ENCODE assay signal across 8 cellular contexts in the genomic region with DNA sequence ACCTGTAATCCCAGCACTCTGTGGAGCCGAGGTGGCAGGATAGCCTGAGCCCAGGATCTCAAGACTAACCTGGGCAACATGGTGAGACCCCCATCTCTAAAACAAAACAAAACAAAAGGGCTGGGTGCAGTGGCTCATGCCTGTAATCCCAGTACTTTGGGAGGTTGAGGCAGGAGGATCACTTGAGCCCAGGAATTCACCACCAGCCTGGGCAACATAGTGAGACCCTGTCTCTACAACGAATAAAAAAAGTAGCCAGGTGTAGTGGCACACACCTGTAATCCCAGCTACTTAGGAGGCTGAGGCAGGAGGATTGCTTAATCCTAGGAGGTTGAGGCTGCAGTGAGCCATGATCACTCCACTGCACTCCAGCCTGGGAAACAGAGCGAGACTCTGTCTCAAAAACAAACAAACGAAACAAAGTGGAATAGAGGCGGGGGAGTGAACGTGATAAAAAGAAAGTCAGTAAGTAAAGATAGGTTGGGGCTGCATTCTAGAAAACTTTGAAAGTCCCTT. TPM values are rescaled to one million over a fixed set of nuclear protein-coding genes. Genes with fewer than 3 reads are reported as not detected.
DNase-seq lines count a peak whose midpoint lies in the region; ATAC-seq, FAIRE-seq and TF ChIP-seq lines count a peak whose summit lies in the region.
"Not testable (repeated sequence)": the region's sequence is repeated elsewhere in the genome, so short reads cannot be mapped to it uniquely, and the experiment has no call there.

No MANE protein-coding gene starts in this region.

- H3K9me3 Mint-ChIP-seq in activated T-cell treated with anti-CD3 and anti-CD28 coated beads, Interleukin-2, amount 50 U/mL, for 24 hours, result peaks cover 11% of the 10 kb centered on the region

- not testable (repeated sequence) for TF ChIP-seq CTCF in RWPE1 (conservative IDR thresholded peaks at IDR 0.05; ENCODE audit: low read depth); body of pancreas (IDR thresholded peaks at IDR 0.05); esophagus squamous epithelium (IDR thresholded peaks at IDR 0.05); lower lobe of right lung (IDR thresholded peaks at IDR 0.05); pancreas (IDR thresholded peaks at IDR 0.05)

- peak overlapping the region; percentile 81 for H3K27ac Mint-ChIP-seq in activated T-cell treated with anti-CD3 and anti-CD28 coated beads, Interleukin-2, amount 50 U/mL, for 24 hours

- not testable (repeated sequence) for H3K4me3 Mint-ChIP-seq in activated T-cell treated with anti-CD3 and anti-CD28 coated beads, Interleukin-2, amount 50 U/mL, for 24 hours

- TF ChIP-seq POLR2A in body of pancreas (IDR thresholded peaks at IDR 0.05); esophagus squamous epithelium (IDR thresholded peaks at IDR 0.05): not testable (repeated sequence)

- H3K27me3 Mint-ChIP-seq in activated T-cell treated with anti-CD3 and anti-CD28 coated beads, Interleukin-2, amount 50 U/mL, for 24 hours, result not testable (repeated sequence)

- not testable (repeated sequence) for ATAC-seq in body of pancreas, lower lobe of right lung, pancreas

- peaks cover 72% of the 10 kb centered on the region for H3K4me1 ChIP-seq in BLaER1
- H3K4me1 ChIP-seq in body of pancreas, result peaks cover 61% of the 10 kb centered on the region
- H3K4me1 ChIP-seq in esophagus squamous epithelium, result peaks cover 0 to 75% (median 36%) of the 10 kb centered on the region in 3 donors
- H3K4me1 ChIP-seq in lower lobe of right lung, result peaks cover 51% of the 10 kb centered on the region
- not testable (repeated sequence) for H3K4me1 ChIP-seq in pancreas
- H3K4me1 ChIP-seq in subcutaneous abdominal adipose tissue (ENCODE audit: control insufficient read depth in 5 of 5, insufficient read depth in 5 of 5, low read length in 5 of 5), result peaks cover 2 to 60% (median 25%) of the 10 kb centered on the region in 5 donors

- peaks cover 56% of the 10 kb centered on the region for H3K36me3 Mint-ChIP-seq in activated T-cell treated with anti-CD3 and anti-CD28 coated beads, Interleukin-2, amount 50 U/mL, for 24 hours (ENCODE audit: low read depth)

- not testable (repeated sequence) for H3K4me3 ChIP-seq in BLaER1, body of pancreas, esophagus squamous epithelium, lower lobe of right lung, pancreas
- H3K4me3 ChIP-seq in subcutaneous abdominal adipose tissue (ENCODE audit: low read depth in 1 of 5, low read length in 5 of 5), result peak overlapping the region in 1 of 5 donors; percentile 19

- CTCF ChIA-PET in RWPE1 (lab: Yijun Ruan, JAX), result not testable (repeated sequence)

- intact Hi-C loops in body of pancreas (cut with DNase I); esophagus squamous epithelium (cut with DNase I); lower lobe of right lung (cut with DNase I); pancreas (cut with DNase I): not testable (repeated sequence)

- H3K4me1 Mint-ChIP-seq in activated T-cell treated with anti-CD3 and anti-CD28 coated beads, Interleukin-2, amount 50 U/mL, for 24 hours (ENCODE audit: low read depth), result peaks cover 74% of the 10 kb centered on the region

- H3K27me3 ChIP-seq in BLaER1; body of pancreas; esophagus squamous epithelium; lower lobe of right lung (ENCODE audit: low read depth); pancreas; subcutaneous abdominal adipose tissue (ENCODE audit: control insufficient read depth in 5 of 5, insufficient read depth in 4 of 5, low read length in 5 of 5): not testable (repeated sequence)

- not testable (repeated sequence) for H3K27ac ChIP-seq in BLaER1
- H3K27ac ChIP-seq in RWPE1, result peak overlapping the region; percentile 33
- peak overlapping the region; percentile 19 to 74 (median 54) for H3K27ac ChIP-seq in body of pancreas
- H3K27ac ChIP-seq in esophagus squamous epithelium, result peak overlapping the region; percentile 61 to 80 (median 72)
- H3K27ac ChIP-seq in lower lobe of right lung, result peak overlapping the region; percentile 7
- peak overlapping the region; percentile 1 to 58 (median 31) for H3K27ac ChIP-seq in pancreas
- peak overlapping the region; percentile 63 for H3K27ac ChIP-seq in subcutaneous abdominal adipose tissue (ENCODE audit: low read depth, low read length)

- peaks cover 10% of the 10 kb centered on the region for H3K9me3 ChIP-seq in BLaER1
- not testable (repeated sequence) for H3K9me3 ChIP-seq in body of pancreas; esophagus squamous epithelium; lower lobe of right lung; pancreas; subcutaneous abdominal adipose tissue (ENCODE audit: control insufficient read depth in 5 of 5, low read length in 5 of 5)

- peaks cover 50% of the 10 kb centered on the region for H4K20me1 ChIP-seq in BLaER1

- DNase-seq in RWPE1 (ENCODE audit: low spot score); activated T-cell treated with anti-CD3 and anti-CD28 coated beads, Interleukin-2, amount 50 U/mL, for 24 hours; body of pancreas; esophagus squamous epithelium (lab: John Stamatoyannopoulos, UW); lower lobe of right lung; pancreas: not testable (repeated sequence)

- not testable (repeated sequence) for H3K9ac ChIP-seq in BLaER1
- H3K9ac ChIP-seq in subcutaneous abdominal adipose tissue (ENCODE audit: low read length in 5 of 5), result peak overlapping the region in 4 of 5 donors; percentile 21 to 73 (median 40)

- POLR2A ChIA-PET in RWPE1 (lab: Yijun Ruan, JAX; ENCODE audit: low non-redundant PET), result not testable (repeated sequence)

- peak overlapping the region; percentile 70 for H3K4me2 ChIP-seq in BLaER1

- FAIRE-seq in pancreas (lab: Jason Lieb, UNC), result not testable (repeated sequence)

- 75 to 79% methylated on average over 6 of the region's 6 CpGs for WGBS in body of pancreas, 2 donors
- 78 to 81% methylated on average over 6 of the region's 6 CpGs for WGBS in esophagus squamous epithelium, 2 donors
- WGBS in pancreas, 2 donors, result 77 to 80% methylated on average over 6 of the region's 6 CpGs

- H3K36me3 ChIP-seq in BLaER1 (peaks cover 28% of the 10 kb centered on the region), esophagus squamous epithelium (peaks cover 4 to 23% (median 14%) of the 10 kb centered on the region in 3 donors), lower lobe of right lung (peaks cover 49% of the 10 kb centered on the region), pancreas (peaks cover 0 to 12% (median 8%) of the 10 kb centered on the region in 3 donors), subcutaneous abdominal adipose tissue (ENCODE audit: control insufficient read depth in 5 of 5, insufficient read depth in 5 of 5, low read length in 5 of 5) (peaks cover 2 to 32% (median 21%) of the 10 kb centered on the region in 5 donors)
- not testable (repeated sequence) for H3K36me3 ChIP-seq in body of pancreas (replicated peaks in 1 of 2; ENCODE audit: insufficient read depth in 1 of 2, low read depth in 2 of 2)

RNA-seq across cellular contexts. Expression of a gene that starts 28.4 kb away (rescaled TPM):
- total RNA-seq in body of pancreas, result 10 to 100 TPM; 24.9 to 25.7 TPM
- 10 to 100 TPM; 13.7 to 44.4 (median 34.4) TPM for total RNA-seq in esophagus squamous epithelium
- total RNA-seq in lower lobe of right lung, result 281 TPM
- total RNA-seq in pancreas, result 10 to 100 TPM; 26.9 to 85.3 (median 32.3) TPM
- polyA plus RNA-seq in pancreas, result 10 to 100 TPM; 17.6 to 37.3 TPM
